In genomic region chr20:12237772-12238171, GRCh38 we compare ENCODE assay signal across 18 cellular contexts.
DNase-seq lines count a peak whose midpoint lies in the region; ATAC-seq and TF ChIP-seq lines count a peak whose summit lies in the region.
"Had no signal": no experiment of that assay in that cellular context is flagged by ENCODE, and none has a peak within 500 bp of the region (broad histone marks: within the 10 kb centered on the region; RNA-seq: fewer than 3 reads in every experiment).

No MANE protein-coding gene starts in this region.

- no peaks in the 10 kb centered on the region for H3K27me3 Mint-ChIP-seq in WTC11 (ENCODE audit: low read depth)
- peaks cover 12% of the 10 kb centered on the region for H3K27me3 Mint-ChIP-seq in Caco-2 (ENCODE audit: insufficient read depth, unreplicated experiment)
- H3K27me3 Mint-ChIP-seq: activated CD8-positive, alpha-beta memory T cell treated with anti-CD3 and anti-CD28 coated beads, Interleukin-2, amount 10 ng/mL, durations not matched to agents 7 days and 5 days had no signal

- CTCF ChIA-PET in WTC11 (lab: Charles Lee): no interaction called here
- CTCF ChIA-PET in Caco-2 (lab: Charles Lee): no interaction called here

- no peak for ATAC-seq in WTC11
- ATAC-seq in HG03135 (IDR thresholded peaks at IDR 0.05; ENCODE audit: unreplicated experiment): no peak
- ATAC-seq: activated CD8-positive, alpha-beta memory T cell treated with anti-CD3 and anti-CD28 coated beads, Interleukin-2, amount 10 ng/mL, durations not matched to agents 7 days and 5 days; esophagus mucosa; lower lobe of right lung had no signal

- POLR2A ChIA-PET in WTC11 (lab: Charles Lee): no interaction called here
- POLR2A ChIA-PET in Caco-2 (lab: Charles Lee): no interaction called here

- intact Hi-C loops in Caco-2 (cut with micrococcal nuclease; ENCODE audit: unreplicated experiment) (no loop called here), lower leg skin (cut with DNase I; ENCODE audit: low total_unique reads) (no loop called here)

- H3F3A ChIP-seq in smooth muscle cell (ENCODE audit: low read depth): no peaks in the 10 kb centered on the region

- peak overlapping the region; percentile 32 for H3K4me2 ChIP-seq in smooth muscle cell

- H3K27me3 ChIP-seq in MG63 (no peaks in the 10 kb centered on the region), right atrium auricular region (no peaks in the 10 kb centered on the region), smooth muscle cell (ENCODE audit: low read depth) (no peaks in the 10 kb centered on the region), Caco-2 (replicated peaks; ENCODE audit: control insufficient read depth, insufficient read depth, low read length) (no peaks in the 10 kb centered on the region)
- H3K27me3 ChIP-seq: transverse colon had no signal

- H3K9me3 Mint-ChIP-seq in WTC11 (no peaks in the 10 kb centered on the region), Caco-2 (ENCODE audit: unreplicated experiment) (no peaks in the 10 kb centered on the region)
- H3K9me3 Mint-ChIP-seq: nephron progenitor cell had no signal

- TF ChIP-seq POLR2A in lower leg skin (IDR thresholded peaks at IDR 0.05): no peak

- H4K20me1 ChIP-seq in smooth muscle cell (ENCODE audit: low read depth): no peaks in the 10 kb centered on the region

- H3K9me3 ChIP-seq in MG63 (no peaks in the 10 kb centered on the region; the same call in 1 of the 2 replicates), right atrium auricular region (no peaks in the 10 kb centered on the region), smooth muscle cell (replicated peaks; ENCODE audit: low read depth) (no peaks in the 10 kb centered on the region), Caco-2 (no peaks in the 10 kb centered on the region)
- H3K9me3 ChIP-seq: lower lobe of right lung, transverse colon had no signal

- H3K4me1 Mint-ChIP-seq in WTC11 (no peaks in the 10 kb centered on the region), Caco-2 (ENCODE audit: low read depth, unreplicated experiment) (no peaks in the 10 kb centered on the region)
- H3K4me1 Mint-ChIP-seq: activated CD8-positive, alpha-beta memory T cell treated with anti-CD3 and anti-CD28 coated beads, Interleukin-2, amount 10 ng/mL, durations not matched to agents 7 days and 5 days; nephron progenitor cell had no signal

- H3K4me1 ChIP-seq in right atrium auricular region: no peaks in the 10 kb centered on the region
- no peaks in the 10 kb centered on the region for H3K4me1 ChIP-seq in smooth muscle cell (ENCODE audit: low read depth)
- no peaks in the 10 kb centered on the region for H3K4me1 ChIP-seq in Caco-2
- H3K4me1 ChIP-seq: lower lobe of right lung, transverse colon had no signal

- H3K4me3 ChIP-seq in MG63 (no peak overlapping the region), coronary artery (peak overlapping the region; percentile 8), right atrium auricular region (no peak overlapping the region), smooth muscle cell (no peak overlapping the region), Caco-2 (ENCODE audit: low read depth, low read length) (no peak overlapping the region), lower leg skin (ENCODE audit: low read depth, poor library complexity, severe bottlenecking) (no peak overlapping the region)
- H3K4me3 ChIP-seq: lower lobe of right lung, transverse colon had no signal

- H3K9ac ChIP-seq in smooth muscle cell (ENCODE audit: low read depth): no peak overlapping the region

- no peaks in the 10 kb centered on the region for H3K36me3 ChIP-seq in MG63
- H3K36me3 ChIP-seq in right atrium auricular region: no peaks in the 10 kb centered on the region
- no peaks in the 10 kb centered on the region for H3K36me3 ChIP-seq in smooth muscle cell (ENCODE audit: low read depth)
- no peaks in the 10 kb centered on the region for H3K36me3 ChIP-seq in Caco-2 (ENCODE audit: control insufficient read depth, insufficient read depth, low read length)
- H3K36me3 ChIP-seq: lower lobe of right lung, transverse colon had no signal

- DNase-seq in MG63: peak; percentile 69
- no peak for DNase-seq in coronary artery (ENCODE audit: low spot score)
- DNase-seq in right atrium auricular region (ENCODE audit: low spot score): peak; percentile 60
- no peak for DNase-seq in smooth muscle cell (lab: John Stamatoyannopoulos, UW; ENCODE audit: unreplicated experiment)
- DNase-seq in WTC11 (ENCODE audit: low spot score): no peak
- DNase-seq in Caco-2: no peak
- DNase-seq in lower leg skin (ENCODE audit: low spot score in 2 of 2): no peak
- DNase-seq: activated CD4-positive, CD25-positive, alpha-beta regulatory T cell treated with anti-CD3 and anti-CD28 coated beads, Interleukin-2, amount 50 U/mL, for 72 hours; activated CD8-positive, alpha-beta memory T cell treated with anti-CD3 and anti-CD28 coated beads, Interleukin-2, amount 10 ng/mL, durations not matched to agents 7 days and 5 days; activated gamma-delta T cell; dermis blood vessel endothelial cell; lower lobe of right lung; NCI-H1048; nephron progenitor cell; transverse colon had no signal

- no TSS peak for BruUV-seq in Caco-2 (replicated peaks; lab: Mats Ljungman, UMichigan)

- H3K27ac ChIP-seq in coronary artery (no peak overlapping the region), right atrium auricular region (no peak overlapping the region), smooth muscle cell (ENCODE audit: low read depth) (no peak overlapping the region)
- H3K27ac ChIP-seq: lower lobe of right lung, transverse colon had no signal

- H3K4me3 Mint-ChIP-seq in WTC11 (no peak overlapping the region), Caco-2 (ENCODE audit: unreplicated experiment) (no peak overlapping the region)
- H3K4me3 Mint-ChIP-seq: activated CD8-positive, alpha-beta memory T cell treated with anti-CD3 and anti-CD28 coated beads, Interleukin-2, amount 10 ng/mL, durations not matched to agents 7 days and 5 days; nephron progenitor cell; T-helper 1 cell treated with Interleukin-12 subunit alpha and Interleukin-12 subunit beta and Interleukin-4 antibody, amounts not matched to agents 30 μg/mL and 1 μg/mL, for 36 hours had no signal

- H2AFZ ChIP-seq in smooth muscle cell (ENCODE audit: low read depth): peak overlapping the region; percentile 33

- H3K27ac Mint-ChIP-seq in WTC11: no peak overlapping the region
- no peak overlapping the region for H3K27ac Mint-ChIP-seq in Caco-2 (ENCODE audit: unreplicated experiment)
- H3K27ac Mint-ChIP-seq: activated CD8-positive, alpha-beta memory T cell treated with anti-CD3 and anti-CD28 coated beads, Interleukin-2, amount 10 ng/mL, durations not matched to agents 7 days and 5 days; nephron progenitor cell; T-helper 1 cell treated with Interleukin-12 subunit alpha and Interleukin-12 subunit beta and Interleukin-4 antibody, amounts not matched to agents 30 μg/mL and 1 μg/mL, for 36 hours had no signal

- H3K79me2 ChIP-seq in smooth muscle cell (ENCODE audit: low read depth): no peaks in the 10 kb centered on the region

- H3K36me3 Mint-ChIP-seq in WTC11: no peaks in the 10 kb centered on the region
- no peaks in the 10 kb centered on the region for H3K36me3 Mint-ChIP-seq in Caco-2 (ENCODE audit: insufficient read depth, unreplicated experiment)
- H3K36me3 Mint-ChIP-seq: activated CD8-positive, alpha-beta memory T cell treated with anti-CD3 and anti-CD28 coated beads, Interleukin-2, amount 10 ng/mL, durations not matched to agents 7 days and 5 days had no signal

- TF ChIP-seq CTCF in coronary artery (IDR thresholded peaks at IDR 0.05): no peak
- TF ChIP-seq CTCF in right atrium auricular region (IDR thresholded peaks at IDR 0.05): no peak
- no peak for TF ChIP-seq CTCF in smooth muscle cell (IDR thresholded peaks at IDR 0.05; ENCODE audit: borderline replicate concordance, insufficient read depth, poor library complexity, severe bottlenecking)
- no peak for TF ChIP-seq CTCF in WTC11 (IDR thresholded peaks at IDR 0.05)
- no peak for TF ChIP-seq CTCF in Caco-2 (IDR thresholded peaks at IDR 0.05; ENCODE audit: insufficient read depth in 1 of 2, low read depth in 1 of 2, low read length in 1 of 2, severe bottlenecking in 1 of 2, unreplicated experiment in 1 of 2)
- no peak for TF ChIP-seq CTCF in lower leg skin (IDR thresholded peaks at IDR 0.05)

- 64% methylated on average over 6 of the region's 6 CpGs for WGBS in smooth muscle cell (ENCODE audit: low lambda C conversion rate)
- WGBS in lower leg skin, 2 donors: 27 to 30% methylated on average over 6 of the region's 6 CpGs

TF ChIP-seq in WTC11, 78 proteins besides CTCF, POLR2A, EP300 and RAD21 (continues in another document):
- TF ChIP-seq E2F5 (CRISPR knock-in tag; IDR thresholded peaks at IDR 0.05) (no peak), ZNF671 (CRISPR knock-in tag; IDR thresholded peaks at IDR 0.05) (no peak), PRDM15 (CRISPR knock-in tag; IDR thresholded peaks at IDR 0.05) (no peak), ZNF232 (CRISPR knock-in tag; IDR thresholded peaks at IDR 0.05) (no peak)

Comparison
In these comparisons a context has a peak if more than half of its experiments do, and no peak if none do; other contexts are left out.
1. DNase-seq: peak in MG63 (single experiment) and right atrium auricular region (single experiment); none in coronary artery (single experiment), smooth muscle cell (single experiment), WTC11 (single experiment), Caco-2 (0 of 2) and lower leg skin (0 of 2).